In the genomic region with DNA sequence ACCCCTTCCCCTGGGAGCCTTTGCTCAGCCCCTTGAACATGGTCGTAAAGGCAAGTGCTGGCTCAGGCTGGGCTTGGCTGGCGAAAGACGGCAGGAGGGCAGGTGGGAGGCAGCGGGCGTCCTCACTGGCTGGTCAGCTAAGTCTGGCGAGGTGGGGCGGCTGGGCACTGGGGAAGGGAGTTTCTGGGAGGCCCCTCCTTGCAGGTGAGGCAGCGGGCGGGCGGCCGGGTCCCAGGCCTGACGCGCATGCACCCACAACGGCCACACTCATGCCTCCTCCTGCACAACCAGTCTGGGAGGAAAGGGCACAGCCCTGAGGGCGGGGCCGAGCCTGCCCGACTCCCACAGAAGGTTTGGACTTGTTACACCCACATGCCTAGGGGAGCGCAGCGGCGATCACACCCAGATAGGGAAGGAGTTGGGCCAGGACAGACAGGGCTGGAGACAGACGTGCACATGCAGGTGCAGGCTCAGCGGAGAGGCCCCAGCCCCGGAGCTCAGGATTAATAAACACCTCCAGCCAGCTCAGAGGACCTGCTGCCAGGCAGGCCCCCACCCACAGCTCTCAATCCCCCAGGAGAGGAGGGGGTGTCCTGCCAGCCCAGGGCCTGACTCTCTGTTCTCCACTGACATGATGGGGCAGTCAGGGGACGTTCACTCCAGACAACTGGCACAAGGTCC, we compare ENCODE assay signal across 1 cellular context.
TF ChIP-seq lines count a peak whose summit lies in the region.

A gene (minus strand): TSS at position 148 of the 681 bp plus-strand sequence. CDS start 108 bp downstream, at position 40.

TF ChIP-seq in HepG2, 621 proteins besides CTCF, POLR2A, EP300 and RAD21 (continued from another document and continues in another):
- TF ChIP-seq, protein P1, sequence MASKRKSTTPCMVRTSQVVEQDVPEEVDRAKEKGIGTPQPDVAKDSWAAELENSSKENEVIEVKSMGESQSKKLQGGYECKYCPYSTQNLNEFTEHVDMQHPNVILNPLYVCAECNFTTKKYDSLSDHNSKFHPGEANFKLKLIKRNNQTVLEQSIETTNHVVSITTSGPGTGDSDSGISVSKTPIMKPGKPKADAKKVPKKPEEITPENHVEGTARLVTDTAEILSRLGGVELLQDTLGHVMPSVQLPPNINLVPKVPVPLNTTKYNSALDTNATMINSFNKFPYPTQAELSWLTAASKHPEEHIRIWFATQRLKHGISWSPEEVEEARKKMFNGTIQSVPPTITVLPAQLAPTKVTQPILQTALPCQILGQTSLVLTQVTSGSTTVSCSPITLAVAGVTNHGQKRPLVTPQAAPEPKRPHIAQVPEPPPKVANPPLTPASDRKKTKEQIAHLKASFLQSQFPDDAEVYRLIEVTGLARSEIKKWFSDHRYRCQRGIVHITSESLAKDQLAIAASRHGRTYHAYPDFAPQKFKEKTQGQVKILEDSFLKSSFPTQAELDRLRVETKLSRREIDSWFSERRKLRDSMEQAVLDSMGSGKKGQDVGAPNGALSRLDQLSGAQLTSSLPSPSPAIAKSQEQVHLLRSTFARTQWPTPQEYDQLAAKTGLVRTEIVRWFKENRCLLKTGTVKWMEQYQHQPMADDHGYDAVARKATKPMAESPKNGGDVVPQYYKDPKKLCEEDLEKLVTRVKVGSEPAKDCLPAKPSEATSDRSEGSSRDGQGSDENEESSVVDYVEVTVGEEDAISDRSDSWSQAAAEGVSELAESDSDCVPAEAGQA (IDR thresholded peaks at IDR 0.05; ENCODE audit: low read depth) = no peak
- TF ChIP-seq, protein P1 (CRISPR knock-in tag; IDR thresholded peaks at IDR 0.05; ENCODE audit: borderline replicate concordance) = no peak
- TF ChIP-seq, protein P2, sequence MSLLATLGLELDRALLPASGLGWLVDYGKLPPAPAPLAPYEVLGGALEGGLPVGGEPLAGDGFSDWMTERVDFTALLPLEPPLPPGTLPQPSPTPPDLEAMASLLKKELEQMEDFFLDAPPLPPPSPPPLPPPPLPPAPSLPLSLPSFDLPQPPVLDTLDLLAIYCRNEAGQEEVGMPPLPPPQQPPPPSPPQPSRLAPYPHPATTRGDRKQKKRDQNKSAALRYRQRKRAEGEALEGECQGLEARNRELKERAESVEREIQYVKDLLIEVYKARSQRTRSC (CRISPR knock-in tag; IDR thresholded peaks at IDR 0.05; ENCODE audit: low read depth) = no peak
- TF ChIP-seq CC2D1A (CRISPR knock-in tag; IDR thresholded peaks at IDR 0.05) (no peak), ZNF839 (CRISPR knock-in tag; IDR thresholded peaks at IDR 0.05; ENCODE audit: borderline replicate concordance) (peak; percentile 84; the same call in 1 of the 2 replicates), ZNF329 (CRISPR knock-in tag; IDR thresholded peaks at IDR 0.05; ENCODE audit: low read depth) (0 out of 2 replicates have a peak, but pooled peaks have one; percentile 16), ZNF777 (CRISPR knock-in tag; IDR thresholded peaks at IDR 0.05) (peak; percentile 41; the same call in 1 of the 2 replicates), ZNF44 (CRISPR knock-in tag; IDR thresholded peaks at IDR 0.05) (no peak), ARID2 (CRISPR knock-in tag; IDR thresholded peaks at IDR 0.05; ENCODE audit: borderline replicate concordance) (peak; percentile 66; the same call in 1 of the 2 replicates), ATF7 (IDR thresholded peaks at IDR 0.05) (no peak), ATF7 (CRISPR knock-in tag; IDR thresholded peaks at IDR 0.05) (peak; percentile 59; the same call in 1 of the 2 replicates), MTA1 (CRISPR knock-in tag; IDR thresholded peaks at IDR 0.05; ENCODE audit: borderline replicate concordance) (peak; percentile 12; the same call in 1 of the 2 replicates), ZSCAN12 (CRISPR knock-in tag; IDR thresholded peaks at IDR 0.05) (no peak), ZSCAN29 (CRISPR knock-in tag; conservative IDR thresholded peaks at IDR 0.05) (0 out of 2 replicates have a peak, but pooled peaks have one; percentile 35), SMAD1 (CRISPR knock-in tag; IDR thresholded peaks at IDR 0.05; ENCODE audit: borderline replicate concordance, low read depth) (peak; percentile 71; the same call in 1 of the 2 replicates), U2AF2 (IDR thresholded peaks at IDR 0.05; ENCODE audit: low read depth, low read length) (no peak), ATF7-NPFF (CRISPR knock-in tag; IDR thresholded peaks at IDR 0.05; ENCODE audit: low read depth) (peak; percentile 50; the same call in 1 of the 2 replicates)
- TF ChIP-seq, protein P3, sequence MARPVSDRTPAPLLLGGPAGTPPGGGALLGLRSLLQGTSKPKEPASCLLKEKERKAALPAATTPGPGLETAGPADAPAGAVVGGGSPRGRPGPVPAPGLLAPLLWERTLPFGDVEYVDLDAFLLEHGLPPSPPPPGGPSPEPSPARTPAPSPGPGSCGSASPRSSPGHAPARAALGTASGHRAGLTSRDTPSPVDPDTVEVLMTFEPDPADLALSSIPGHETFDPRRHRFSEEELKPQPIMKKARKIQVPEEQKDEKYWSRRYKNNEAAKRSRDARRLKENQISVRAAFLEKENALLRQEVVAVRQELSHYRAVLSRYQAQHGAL (CRISPR knock-in tag; IDR thresholded peaks at IDR 0.05; ENCODE audit: not compliant biosample characterization) = no peak
- TF ChIP-seq, protein P4, sequence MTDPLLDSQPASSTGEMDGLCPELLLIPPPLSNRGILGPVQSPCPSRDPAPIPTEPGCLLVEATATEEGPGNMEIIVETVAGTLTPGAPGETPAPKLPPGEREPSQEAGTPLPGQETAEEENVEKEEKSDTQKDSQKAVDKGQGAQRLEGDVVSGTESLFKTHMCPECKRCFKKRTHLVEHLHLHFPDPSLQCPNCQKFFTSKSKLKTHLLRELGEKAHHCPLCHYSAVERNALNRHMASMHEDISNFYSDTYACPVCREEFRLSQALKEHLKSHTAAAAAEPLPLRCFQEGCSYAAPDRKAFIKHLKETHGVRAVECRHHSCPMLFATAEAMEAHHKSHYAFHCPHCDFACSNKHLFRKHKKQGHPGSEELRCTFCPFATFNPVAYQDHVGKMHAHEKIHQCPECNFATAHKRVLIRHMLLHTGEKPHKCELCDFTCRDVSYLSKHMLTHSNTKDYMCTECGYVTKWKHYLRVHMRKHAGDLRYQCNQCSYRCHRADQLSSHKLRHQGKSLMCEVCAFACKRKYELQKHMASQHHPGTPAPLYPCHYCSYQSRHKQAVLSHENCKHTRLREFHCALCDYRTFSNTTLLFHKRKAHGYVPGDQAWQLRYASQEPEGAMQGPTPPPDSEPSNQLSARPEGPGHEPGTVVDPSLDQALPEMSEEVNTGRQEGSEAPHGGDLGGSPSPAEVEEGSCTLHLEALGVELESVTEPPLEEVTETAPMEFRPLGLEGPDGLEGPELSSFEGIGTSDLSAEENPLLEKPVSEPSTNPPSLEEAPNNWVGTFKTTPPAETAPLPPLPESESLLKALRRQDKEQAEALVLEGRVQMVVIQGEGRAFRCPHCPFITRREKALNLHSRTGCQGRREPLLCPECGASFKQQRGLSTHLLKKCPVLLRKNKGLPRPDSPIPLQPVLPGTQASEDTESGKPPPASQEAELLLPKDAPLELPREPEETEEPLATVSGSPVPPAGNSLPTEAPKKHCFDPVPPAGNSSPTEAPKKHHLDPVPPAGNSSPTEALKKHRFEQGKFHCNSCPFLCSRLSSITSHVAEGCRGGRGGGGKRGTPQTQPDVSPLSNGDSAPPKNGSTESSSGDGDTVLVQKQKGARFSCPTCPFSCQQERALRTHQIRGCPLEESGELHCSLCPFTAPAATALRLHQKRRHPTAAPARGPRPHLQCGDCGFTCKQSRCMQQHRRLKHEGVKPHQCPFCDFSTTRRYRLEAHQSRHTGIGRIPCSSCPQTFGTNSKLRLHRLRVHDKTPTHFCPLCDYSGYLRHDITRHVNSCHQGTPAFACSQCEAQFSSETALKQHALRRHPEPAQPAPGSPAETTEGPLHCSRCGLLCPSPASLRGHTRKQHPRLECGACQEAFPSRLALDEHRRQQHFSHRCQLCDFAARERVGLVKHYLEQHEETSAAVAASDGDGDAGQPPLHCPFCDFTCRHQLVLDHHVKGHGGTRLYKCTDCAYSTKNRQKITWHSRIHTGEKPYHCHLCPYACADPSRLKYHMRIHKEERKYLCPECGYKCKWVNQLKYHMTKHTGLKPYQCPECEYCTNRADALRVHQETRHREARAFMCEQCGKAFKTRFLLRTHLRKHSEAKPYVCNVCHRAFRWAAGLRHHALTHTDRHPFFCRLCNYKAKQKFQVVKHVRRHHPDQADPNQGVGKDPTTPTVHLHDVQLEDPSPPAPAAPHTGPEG (CRISPR knock-in tag; IDR thresholded peaks at IDR 0.05) = 0 out of 2 replicates have a peak, but pooled peaks have one; percentile 63
- TF ChIP-seq, protein P5, sequence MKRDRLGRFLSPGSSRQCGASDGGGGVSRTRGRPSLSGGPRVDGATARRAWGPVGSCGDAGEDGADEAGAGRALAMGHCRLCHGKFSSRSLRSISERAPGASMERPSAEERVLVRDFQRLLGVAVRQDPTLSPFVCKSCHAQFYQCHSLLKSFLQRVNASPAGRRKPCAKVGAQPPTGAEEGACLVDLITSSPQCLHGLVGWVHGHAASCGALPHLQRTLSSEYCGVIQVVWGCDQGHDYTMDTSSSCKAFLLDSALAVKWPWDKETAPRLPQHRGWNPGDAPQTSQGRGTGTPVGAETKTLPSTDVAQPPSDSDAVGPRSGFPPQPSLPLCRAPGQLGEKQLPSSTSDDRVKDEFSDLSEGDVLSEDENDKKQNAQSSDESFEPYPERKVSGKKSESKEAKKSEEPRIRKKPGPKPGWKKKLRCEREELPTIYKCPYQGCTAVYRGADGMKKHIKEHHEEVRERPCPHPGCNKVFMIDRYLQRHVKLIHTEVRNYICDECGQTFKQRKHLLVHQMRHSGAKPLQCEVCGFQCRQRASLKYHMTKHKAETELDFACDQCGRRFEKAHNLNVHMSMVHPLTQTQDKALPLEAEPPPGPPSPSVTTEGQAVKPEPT (CRISPR knock-in tag; IDR thresholded peaks at IDR 0.05; ENCODE audit: low read depth) = no peak; the same call in 1 of the 2 replicates
- TF ChIP-seq, protein P6, sequence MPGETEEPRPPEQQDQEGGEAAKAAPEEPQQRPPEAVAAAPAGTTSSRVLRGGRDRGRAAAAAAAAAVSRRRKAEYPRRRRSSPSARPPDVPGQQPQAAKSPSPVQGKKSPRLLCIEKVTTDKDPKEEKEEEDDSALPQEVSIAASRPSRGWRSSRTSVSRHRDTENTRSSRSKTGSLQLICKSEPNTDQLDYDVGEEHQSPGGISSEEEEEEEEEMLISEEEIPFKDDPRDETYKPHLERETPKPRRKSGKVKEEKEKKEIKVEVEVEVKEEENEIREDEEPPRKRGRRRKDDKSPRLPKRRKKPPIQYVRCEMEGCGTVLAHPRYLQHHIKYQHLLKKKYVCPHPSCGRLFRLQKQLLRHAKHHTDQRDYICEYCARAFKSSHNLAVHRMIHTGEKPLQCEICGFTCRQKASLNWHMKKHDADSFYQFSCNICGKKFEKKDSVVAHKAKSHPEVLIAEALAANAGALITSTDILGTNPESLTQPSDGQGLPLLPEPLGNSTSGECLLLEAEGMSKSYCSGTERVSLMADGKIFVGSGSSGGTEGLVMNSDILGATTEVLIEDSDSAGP (CRISPR knock-in tag; IDR thresholded peaks at IDR 0.05; ENCODE audit: borderline replicate concordance) = peak; percentile 83
- TF ChIP-seq, protein P7, sequence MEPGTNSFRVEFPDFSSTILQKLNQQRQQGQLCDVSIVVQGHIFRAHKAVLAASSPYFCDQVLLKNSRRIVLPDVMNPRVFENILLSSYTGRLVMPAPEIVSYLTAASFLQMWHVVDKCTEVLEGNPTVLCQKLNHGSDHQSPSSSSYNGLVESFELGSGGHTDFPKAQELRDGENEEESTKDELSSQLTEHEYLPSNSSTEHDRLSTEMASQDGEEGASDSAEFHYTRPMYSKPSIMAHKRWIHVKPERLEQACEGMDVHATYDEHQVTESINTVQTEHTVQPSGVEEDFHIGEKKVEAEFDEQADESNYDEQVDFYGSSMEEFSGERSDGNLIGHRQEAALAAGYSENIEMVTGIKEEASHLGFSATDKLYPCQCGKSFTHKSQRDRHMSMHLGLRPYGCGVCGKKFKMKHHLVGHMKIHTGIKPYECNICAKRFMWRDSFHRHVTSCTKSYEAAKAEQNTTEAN (CRISPR knock-in tag; conservative IDR thresholded peaks at IDR 0.05) = peak; percentile 67; the same call in 1 of the 2 replicates
- TF ChIP-seq, protein P8, sequence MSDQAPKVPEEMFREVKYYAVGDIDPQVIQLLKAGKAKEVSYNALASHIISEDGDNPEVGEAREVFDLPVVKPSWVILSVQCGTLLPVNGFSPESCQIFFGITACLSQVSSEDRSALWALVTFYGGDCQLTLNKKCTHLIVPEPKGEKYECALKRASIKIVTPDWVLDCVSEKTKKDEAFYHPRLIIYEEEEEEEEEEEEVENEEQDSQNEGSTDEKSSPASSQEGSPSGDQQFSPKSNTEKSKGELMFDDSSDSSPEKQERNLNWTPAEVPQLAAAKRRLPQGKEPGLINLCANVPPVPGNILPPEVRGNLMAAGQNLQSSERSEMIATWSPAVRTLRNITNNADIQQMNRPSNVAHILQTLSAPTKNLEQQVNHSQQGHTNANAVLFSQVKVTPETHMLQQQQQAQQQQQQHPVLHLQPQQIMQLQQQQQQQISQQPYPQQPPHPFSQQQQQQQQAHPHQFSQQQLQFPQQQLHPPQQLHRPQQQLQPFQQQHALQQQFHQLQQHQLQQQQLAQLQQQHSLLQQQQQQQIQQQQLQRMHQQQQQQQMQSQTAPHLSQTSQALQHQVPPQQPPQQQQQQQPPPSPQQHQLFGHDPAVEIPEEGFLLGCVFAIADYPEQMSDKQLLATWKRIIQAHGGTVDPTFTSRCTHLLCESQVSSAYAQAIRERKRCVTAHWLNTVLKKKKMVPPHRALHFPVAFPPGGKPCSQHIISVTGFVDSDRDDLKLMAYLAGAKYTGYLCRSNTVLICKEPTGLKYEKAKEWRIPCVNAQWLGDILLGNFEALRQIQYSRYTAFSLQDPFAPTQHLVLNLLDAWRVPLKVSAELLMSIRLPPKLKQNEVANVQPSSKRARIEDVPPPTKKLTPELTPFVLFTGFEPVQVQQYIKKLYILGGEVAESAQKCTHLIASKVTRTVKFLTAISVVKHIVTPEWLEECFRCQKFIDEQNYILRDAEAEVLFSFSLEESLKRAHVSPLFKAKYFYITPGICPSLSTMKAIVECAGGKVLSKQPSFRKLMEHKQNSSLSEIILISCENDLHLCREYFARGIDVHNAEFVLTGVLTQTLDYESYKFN (CRISPR knock-in tag; conservative IDR thresholded peaks at IDR 0.05) = peak; percentile 27; the same call in 1 of the 2 replicates
